ENCODE assay signal across 8 cellular contexts in genomic region chr3:99872633-99873254, GRCh38. TPM values are rescaled to one million over a fixed set of nuclear protein-coding genes. Genes with fewer than 3 reads are reported as not detected.
A peak's percentile ranks its signal among the peaks of the same experiment; 100 is the strongest.
DNase-seq lines count a peak whose midpoint lies in the region; ATAC-seq, FAIRE-seq and TF ChIP-seq lines count a peak whose summit lies in the region.

No MANE protein-coding gene starts in this region.

- no peaks in the 10 kb centered on the region for H3K27me3 Mint-ChIP-seq in mesothelial cell of epicardium (ENCODE audit: low read depth)

- H3K9me3 Mint-ChIP-seq in mesothelial cell of epicardium: no peaks in the 10 kb centered on the region

- FAIRE-seq in GM12892 (lab: Jason Lieb, UNC): peak; percentile 71

- peaks cover 57% of the 10 kb centered on the region for H3K4me1 Mint-ChIP-seq in mesothelial cell of epicardium

- no peaks in the 10 kb centered on the region for H3K36me3 Mint-ChIP-seq in mesothelial cell of epicardium

- DNase-seq in GM12892 (ENCODE audit: insufficient read length) (no peak), NB4 (ENCODE audit: low read depth) (peak; percentile 4), mesothelial cell of epicardium (ENCODE audit: low spot score in 2 of 2, unreplicated experiment in 2 of 2) (no peak), HUDEP-2 (lab: John Stamatoyannopoulos, UW; ENCODE audit: unreplicated experiment in 76 of 76) (no peak), DMS53 treated with DMSO at 0.1 percent for 48 hours (lab: John Stamatoyannopoulos, UW; ENCODE audit: unreplicated experiment) (no peak), RKO (ENCODE audit: low spot score) (no peak), NCI-H1105 (lab: John Stamatoyannopoulos, UW) (no peak)

- H3K4me3 Mint-ChIP-seq in mesothelial cell of epicardium: peak overlapping the region; percentile 6

- TF ChIP-seq POLR2A in GM12892 (IDR thresholded peaks at IDR 0.05; ENCODE audit: low read depth, low read length): no peak
- TF ChIP-seq POLR2A in NB4 (IDR thresholded peaks at IDR 0.05; ENCODE audit: extremely low read depth, insufficient read length): no peak

- TF ChIP-seq CTCF in NB4 (IDR thresholded peaks at IDR 0.05; ENCODE audit: low read depth, low read length) (no peak), mesothelial cell of epicardium (IDR thresholded peaks at IDR 0.05; ENCODE audit: unreplicated experiment) (no peak)

- no peak overlapping the region for H3K4me3 ChIP-seq in NB4 (ENCODE audit: low read depth, low read length)

- ATAC-seq in GM21528 (IDR thresholded peaks at IDR 0.05; ENCODE audit: low FRiP score, unreplicated experiment): peak; percentile 56

- peak overlapping the region; percentile 41 for H3K27ac Mint-ChIP-seq in mesothelial cell of epicardium

RNA-seq across cellular contexts. Expression of gene CMSS1, which starts 55.1 kb away (rescaled TPM):
- 70.4 TPM for polyA plus RNA-seq in GM12892 (2012; ENCODE audit: missing spikeins)
- total RNA-seq in mesothelial cell of epicardium: 30.0 to 34.0 TPM (median 33.7 TPM) in 3 replicates
